ENCODE assay signal across 8 cellular contexts in genomic region chr12:96033549-96034389, GRCh38. TPM values are rescaled to one million over a fixed set of nuclear protein-coding genes. Genes with fewer than 3 reads are reported as not detected.
A peak's percentile ranks its signal among the peaks of the same experiment; 100 is the strongest.
DNase-seq lines count a peak whose midpoint lies in the region; ATAC-seq and TF ChIP-seq lines count a peak whose summit lies in the region.

No MANE protein-coding gene starts in this region.

- 62 to 64% methylated on average over 7 of the region's 7 CpGs for WGBS in body of pancreas, 2 donors

- H3K79me2 ChIP-seq in GM23338 (replicated peaks; ENCODE audit: insufficient read depth) = peaks cover 58% of the 10 kb centered on the region

- TF ChIP-seq POLR2A in body of pancreas (IDR thresholded peaks at IDR 0.05) = no peak

- no peak overlapping the region for H3K27ac Mint-ChIP-seq in GM23338

- no peaks in the 10 kb centered on the region for H3K9me2 ChIP-seq in GM23338 (ENCODE audit: insufficient read depth)

- no peak overlapping the region for H2AFZ ChIP-seq in GM23338

- H4K20me1 ChIP-seq in GM23338 (replicated peaks; ENCODE audit: insufficient read depth) = 0 out of 2 replicates have a peak, but pooled peaks cover 3% of the 10 kb centered on the region

- ATAC-seq in GM23338 (no peak), HG03196 (IDR thresholded peaks at IDR 0.05; ENCODE audit: unreplicated experiment) (no peak), body of pancreas (no peak), HG02623 (IDR thresholded peaks at IDR 0.05; ENCODE audit: unreplicated experiment) (no peak)

- H3K27ac ChIP-seq in GM23338 (ENCODE audit: low read depth) (no peak overlapping the region), SJSA1 (no peak overlapping the region), body of pancreas (peak overlapping the region in 1 of 4 donors; percentile 87)

- H3K27me3 ChIP-seq in GM23338 (ENCODE audit: insufficient read depth) (no peaks in the 10 kb centered on the region), SJSA1 (replicated peaks) (no peaks in the 10 kb centered on the region), body of pancreas (no peaks in the 10 kb centered on the region)

- H3K4me1 ChIP-seq in GM23338 (ENCODE audit: insufficient read depth) (peaks cover 10% of the 10 kb centered on the region), SJSA1 (replicated peaks) (peaks cover 13% of the 10 kb centered on the region), body of pancreas (peaks cover 23% of the 10 kb centered on the region)

- H3K4me2 ChIP-seq in GM23338 = peak overlapping the region; percentile 84

- TF ChIP-seq CTCF in GM23338 (conservative IDR thresholded peaks at IDR 0.05; ENCODE audit: low read depth in 2 of 2) = no peak
- TF ChIP-seq CTCF in fibroblast of pulmonary artery (IDR thresholded peaks at IDR 0.05; ENCODE audit: low read length, missing control alignments) = no peak
- no peak for TF ChIP-seq CTCF in body of pancreas (IDR thresholded peaks at IDR 0.05)

- no peaks in the 10 kb centered on the region for H3K27me3 Mint-ChIP-seq in GM23338 (ENCODE audit: insufficient read depth, low read depth, poor library complexity)

- H3K36me3 ChIP-seq in GM23338 (ENCODE audit: insufficient read depth) (no peaks in the 10 kb centered on the region), SJSA1 (peaks cover 4% of the 10 kb centered on the region), body of pancreas (replicated peaks in 1 of 2; ENCODE audit: insufficient read depth in 1 of 2, low read depth in 2 of 2) (no peaks in the 10 kb centered on the region)

- H3K9me3 ChIP-seq in SJSA1 (replicated peaks) (no peaks in the 10 kb centered on the region), body of pancreas (no peaks in the 10 kb centered on the region)

- intact Hi-C loops in body of pancreas (cut with DNase I) = no loop called here

- H3K4me3 ChIP-seq in GM23338 (peak overlapping the region; percentile 90), SJSA1 (peak overlapping the region; percentile 67), fibroblast of pulmonary artery (replicated peaks; ENCODE audit: low read depth, low read length) (peak overlapping the region; percentile 84), skeletal muscle cell (ENCODE audit: low read depth, low read length) (peak overlapping the region; percentile 90), body of pancreas (no peak overlapping the region)

- no peaks in the 10 kb centered on the region for H3F3A ChIP-seq in GM23338 (replicated peaks; ENCODE audit: low read depth)

- peaks cover 2% of the 10 kb centered on the region; the same call in 1 of the 3 replicates for H3K4me1 Mint-ChIP-seq in GM23338

- H3K36me3 Mint-ChIP-seq in GM23338 (ENCODE audit: low read depth) = no peaks in the 10 kb centered on the region

- DNase-seq in GM23338 (ENCODE audit: low spot score) (no peak), SJSA1 (ENCODE audit: low read depth in 1 of 2, low spot score in 2 of 2) (peak in 1 of 2 experiments; percentile 76), fibroblast of pulmonary artery (ENCODE audit: low read depth) (no peak), skeletal muscle cell (ENCODE audit: low read depth) (no peak), body of pancreas (no peak)
- DNase-seq in activated naive CD4-positive, alpha-beta T cell treated with Interleukin-2 at 50 U/mL for 16 hours = no peak

- H3K4me3 Mint-ChIP-seq in GM23338 = no peak overlapping the region; the same call in 2 of the 3 replicates

- H3K9me3 Mint-ChIP-seq in GM23338 = no peaks in the 10 kb centered on the region

TF ChIP-seq in GM23338, 12 proteins besides CTCF, POLR2A, EP300 and RAD21:
- TF ChIP-seq EZH2 (IDR thresholded peaks at IDR 0.05; ENCODE audit: low read depth, unreplicated experiment) = no peak
TF ChIP-seq in GM23338: peak in this region for 0.

RNA-seq across cellular contexts. Expression of gene LTA4H, which starts 1.6 kb away (rescaled TPM):
- total RNA-seq in GM23338 (2014; rRNA removed; shearing (Covaris generic)) = 173 and 189 TPM in 2 replicates
- polyA plus RNA-seq in GM23338 (2016; fragmentation: Nextera tagmentation; extraction: Ambion mirVana) = 74.1 and 84.4 TPM in 2 replicates
- total RNA-seq in SJSA1 (2014; rRNA removed; shearing (Covaris generic)) = 537 and 538 TPM in 2 replicates
- total RNA-seq in body of pancreas = 10 to 100 TPM; 41.2 to 57.6 TPM

RNA-seq across cellular contexts. Expression of gene HAL, which starts 37.6 kb away (rescaled TPM):
- 0.17 TPM in 1 of 2 replicates, not detected in the other for total RNA-seq in GM23338 (2014; rRNA removed; shearing (Covaris generic))
- polyA plus RNA-seq in GM23338 (2016; fragmentation: Nextera tagmentation; extraction: Ambion mirVana) = 0.24 TPM in 1 of 2 replicates, not detected in the other
- total RNA-seq in SJSA1 (2014; rRNA removed; shearing (Covaris generic)) = 0.18 and 0.34 TPM in 2 replicates
- under 1 TPM in 1 of 2 donors, not detected in 1; 0.52 TPM for total RNA-seq in body of pancreas

Comparison
In these comparisons a context has a peak if more than half of its experiments do, and no peak if none do; other contexts are left out.
1. H3K4me3 ChIP-seq: peak in GM23338 (single experiment), SJSA1 (single experiment), fibroblast of pulmonary artery (single experiment) and skeletal muscle cell (single experiment); none in body of pancreas (0 of 2).